ENCODE assay signal across 9 cellular contexts in genomic region chr9:121556580-121556979, GRCh38. TPM values are rescaled to one million over a fixed set of nuclear protein-coding genes. Genes with fewer than 3 reads are reported as not detected.
DNase-seq lines count a peak whose midpoint lies in the region; ATAC-seq, FAIRE-seq and TF ChIP-seq lines count a peak whose summit lies in the region.
"Had no signal": no experiment of that assay in that cellular context is flagged by ENCODE, and none has a peak within 500 bp of the region (broad histone marks: within the 10 kb centered on the region; RNA-seq: fewer than 3 reads in every experiment).

No MANE protein-coding gene starts in this region.

- H3K4me1 Mint-ChIP-seq in astrocyte (ENCODE audit: low read depth, unreplicated experiment), result peaks cover 21% of the 10 kb centered on the region
- H3K4me1 Mint-ChIP-seq in activated CD4-positive, alpha-beta T cell treated with anti-CD3 and anti-CD28 coated beads, Interleukin-2, amount 10 ng/mL, durations not matched to agents 7 days and 5 days, result peaks cover 14% of the 10 kb centered on the region

- intact Hi-C loops in heart right ventricle (cut with DNase I), result loop anchor here in 7 of 10 donors (5.0 to 10.0 kb wide), 5 partner anchors 41 to 188 kb away; no protein-coding TSS in a partner anchor
- intact Hi-C loops in sciatic nerve (cut with DNase I), result no loop called here

- CTCF ChIA-PET in activated CD4-positive, alpha-beta T cell treated with anti-CD3 and anti-CD28 coated beads, Interleukin-2, amount 10 ng/mL, durations not matched to agents 7 days and 5 days (lab: Charles Lee), result interaction anchor here (0.7 kb wide), 1 partner anchor 981 kb away, joined by 3 read pairs; no protein-coding TSS in a partner anchor

- H3K79me2 ChIP-seq in astrocyte (ENCODE audit: insufficient read depth, low read length), result no peaks in the 10 kb centered on the region

- H3K4me1 ChIP-seq in astrocyte (ENCODE audit: insufficient read depth, low read length) (peaks cover 31% of the 10 kb centered on the region), heart right ventricle (peaks cover 12 to 45% (median 29%) of the 10 kb centered on the region in 9 donors)

- no peak for TF ChIP-seq CTCF in astrocyte (IDR thresholded peaks at IDR 0.05; ENCODE audit: insufficient read depth, low read depth, low read length)
- TF ChIP-seq CTCF in heart right ventricle (IDR thresholded peaks at IDR 0.05), result no peak

- peaks cover 2% of the 10 kb centered on the region for H3K9me3 Mint-ChIP-seq in astrocyte (ENCODE audit: unreplicated experiment)
- no peaks in the 10 kb centered on the region for H3K9me3 Mint-ChIP-seq in activated CD4-positive, alpha-beta T cell treated with anti-CD3 and anti-CD28 coated beads, Interleukin-2, amount 10 ng/mL, durations not matched to agents 7 days and 5 days

- no peaks in the 10 kb centered on the region for H3K36me3 Mint-ChIP-seq in astrocyte (ENCODE audit: low read depth, unreplicated experiment)
- H3K36me3 Mint-ChIP-seq in activated CD4-positive, alpha-beta T cell treated with anti-CD3 and anti-CD28 coated beads, Interleukin-2, amount 10 ng/mL, durations not matched to agents 7 days and 5 days (ENCODE audit: low read depth), result no peaks in the 10 kb centered on the region

- H3K36me3 ChIP-seq in astrocyte (ENCODE audit: insufficient read depth, low read length) (no peaks in the 10 kb centered on the region), heart right ventricle (no peaks in the 10 kb centered on the region)

- H2AFZ ChIP-seq in astrocyte (ENCODE audit: low read depth, low read length), result no peak overlapping the region

- FAIRE-seq in astrocyte (lab: Jason Lieb, UNC), result peak; percentile 84

- POLR2A ChIA-PET in activated CD4-positive, alpha-beta T cell treated with anti-CD3 and anti-CD28 coated beads, Interleukin-2, amount 10 ng/mL, durations not matched to agents 7 days and 5 days (lab: Charles Lee), result no interaction called here

- H3K27ac ChIP-seq in astrocyte (ENCODE audit: low read depth, low read length) (no peak overlapping the region), heart right ventricle (peak overlapping the region in 7 of 10 donors; percentile 67 to 90 (median 74))

- WGBS in heart right ventricle, 2 donors, result 18 to 20% methylated on average over 5 of the region's 5 CpGs

- H3K27ac Mint-ChIP-seq in astrocyte (ENCODE audit: unreplicated experiment), result peak overlapping the region; percentile 86
- no peak overlapping the region for H3K27ac Mint-ChIP-seq in activated CD4-positive, alpha-beta T cell treated with anti-CD3 and anti-CD28 coated beads, Interleukin-2, amount 10 ng/mL, durations not matched to agents 7 days and 5 days

- peak overlapping the region; percentile 62 for H3K4me3 Mint-ChIP-seq in astrocyte (ENCODE audit: unreplicated experiment)
- no peak overlapping the region for H3K4me3 Mint-ChIP-seq in activated CD4-positive, alpha-beta T cell treated with anti-CD3 and anti-CD28 coated beads, Interleukin-2, amount 10 ng/mL, durations not matched to agents 7 days and 5 days

- H3K27me3 ChIP-seq in astrocyte (ENCODE audit: insufficient read depth, low read length) (peaks cover 10% of the 10 kb centered on the region), heart right ventricle (no peaks in the 10 kb centered on the region)

- H3K9ac ChIP-seq in astrocyte (ENCODE audit: low read length), result no peak overlapping the region

- no peaks in the 10 kb centered on the region for H4K20me1 ChIP-seq in astrocyte (ENCODE audit: insufficient read depth, low read length)

- H3K4me2 ChIP-seq in astrocyte (ENCODE audit: low read length), result no peak overlapping the region

- H3K4me3 ChIP-seq in astrocyte (ENCODE audit: insufficient read depth, low read depth, low read length) (no peak overlapping the region), heart right ventricle (no peak overlapping the region)

- H3K9me3 ChIP-seq in astrocyte (ENCODE audit: insufficient read depth, low read depth, low read length), result no peaks in the 10 kb centered on the region
- H3K9me3 ChIP-seq in heart right ventricle, result no peaks in the 10 kb centered on the region

- no peaks in the 10 kb centered on the region for H3K27me3 Mint-ChIP-seq in astrocyte (ENCODE audit: low read depth, unreplicated experiment)
- H3K27me3 Mint-ChIP-seq in activated CD4-positive, alpha-beta T cell treated with anti-CD3 and anti-CD28 coated beads, Interleukin-2, amount 10 ng/mL, durations not matched to agents 7 days and 5 days, result peaks cover 7% of the 10 kb centered on the region

- DNase-seq in GM04504 (ENCODE audit: low read depth) (peak; percentile 96), astrocyte (ENCODE audit: low read depth) (peak; percentile 99), heart right ventricle (peak in 1 of 2 donors; percentile 53), sciatic nerve (ENCODE audit: low spot score) (no peak), KG1 (lab: John Stamatoyannopoulos, UW) (no peak), activated gamma-delta T cell treated with Interleukin-2 at 50 U/mL for 16 hours (no peak), NCI-H1105 (lab: John Stamatoyannopoulos, UW) (no peak)
- no peak for DNase-seq in activated CD4-positive, alpha-beta T cell treated with anti-CD3 and anti-CD28 coated beads, Interleukin-2, amount 10 ng/mL, durations not matched to agents 7 days and 5 days
- DNase-seq: stimulated activated CD4-positive, alpha-beta T cell treated with anti-CD3 and anti-CD28 coated beads, Interleukin-2, amount 100 ng/mL, for 24 hours had no signal

- ATAC-seq in heart right ventricle (peak in 6 of 8 donors; percentile 2 to 70 (median 32)), sciatic nerve (peak; percentile 54)

RNA-seq across cellular contexts. Expression of gene GGTA1, which starts 56.9 kb away (rescaled TPM):
- 0.18 TPM in 1 of 2 replicates, not detected in the other for total RNA-seq in astrocyte
- total RNA-seq in heart right ventricle, result 10 to 100 TPM in 7 of 10 donors, 1 to 10 TPM in 3; 6.0 to 42.1 (median 13.9) TPM
- 10 to 100 TPM in 1 of 2 donors, 1 to 10 TPM in 1; 3.0 to 34.9 TPM for polyA plus RNA-seq in heart right ventricle
- total RNA-seq in sciatic nerve, result 16.0 TPM
- not detected for total RNA-seq in activated CD4-positive, alpha-beta T cell treated with anti-CD3 and anti-CD28 coated beads, Interleukin-2, amount 10 ng/mL, durations not matched to agents 7 days and 5 days

Comparison
In these comparisons a context has a peak if more than half of its experiments do, and no peak if none do; other contexts are left out.
1. DNase-seq: peak in GM04504 (single experiment) and astrocyte (single experiment); none in sciatic nerve (single experiment), activated CD4-positive, alpha-beta T cell treated with anti-CD3 and anti-CD28 coated beads, Interleukin-2, amount 10 ng/mL, durations not matched to agents 7 days and 5 days (single experiment), KG1 (single experiment), activated gamma-delta T cell treated with Interleukin-2 at 50 U/mL for 16 hours (single experiment) and NCI-H1105 (single experiment).